Comparison of ENCODE assay signal across 17 cellular contexts in the genomic region with DNA sequence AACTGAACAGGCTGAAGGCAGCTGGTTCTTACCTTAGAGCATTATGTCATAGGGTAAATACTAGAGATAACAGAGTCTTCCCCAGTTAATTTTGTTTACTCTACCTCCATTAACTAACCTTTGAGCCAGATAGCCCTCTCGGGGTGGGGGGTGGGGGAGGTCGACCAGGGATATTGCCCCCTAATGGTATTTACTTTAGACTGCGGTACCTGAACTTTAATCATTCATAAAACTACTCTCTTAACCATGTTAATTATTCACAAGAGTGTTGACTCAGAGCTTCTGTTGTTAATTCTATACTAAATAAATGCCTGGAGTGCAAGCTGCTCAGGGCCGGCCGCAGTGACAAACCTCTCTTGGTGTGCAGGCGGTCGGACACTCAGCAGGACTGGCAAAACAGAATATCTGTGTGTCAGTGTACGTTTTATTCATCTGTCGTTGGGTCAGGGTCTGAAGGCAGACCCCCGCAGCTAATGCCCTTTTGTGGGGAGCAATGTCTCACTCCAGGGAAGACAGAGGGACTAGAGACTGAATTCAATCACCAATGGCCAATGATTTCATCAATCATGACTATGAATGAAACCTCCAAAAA.
A peak's percentile ranks its signal among the peaks of the same experiment; 100 is the strongest.
DNase-seq lines count a peak whose midpoint lies in the region; ATAC-seq, FAIRE-seq and TF ChIP-seq lines count a peak whose summit lies in the region.
"Had no signal": no experiment of that assay in that cellular context is flagged by ENCODE, and none has a peak within 500 bp of the region (broad histone marks: within the 10 kb centered on the region; RNA-seq: fewer than 3 reads in every experiment).

No MANE protein-coding gene starts in this region.

- H3K27me3 ChIP-seq in GM23338 (ENCODE audit: insufficient read depth), result no peaks in the 10 kb centered on the region
- no peaks in the 10 kb centered on the region for H3K27me3 ChIP-seq in duodenal mucosa (ENCODE audit: control insufficient read depth in 1 of 2, insufficient read depth in 2 of 2, low read length in 2 of 2)
- H3K27me3 ChIP-seq in pancreas, result no peaks in the 10 kb centered on the region
- H3K27me3 ChIP-seq: BE2C, neural progenitor cell had no signal

- no peak overlapping the region for H3K27ac Mint-ChIP-seq in GM23338
- H3K27ac Mint-ChIP-seq: activated naive CD8-positive, alpha-beta T cell treated with anti-CD3 and anti-CD28 coated beads, Interleukin-2, amount 10 ng/mL, durations not matched to agents 7 days and 5 days; neural progenitor cell; stimulated activated naive B cell treated with anti-CD40 and anti-IgM and Interleukin-4, amounts not matched to agents 10 μg/mL and 1 μg/mL and 100 μg/mL, for 72 hours had no signal

- no peaks in the 10 kb centered on the region for H4K20me1 ChIP-seq in GM23338 (replicated peaks; ENCODE audit: insufficient read depth)

- no peaks in the 10 kb centered on the region for H3K79me2 ChIP-seq in GM23338 (replicated peaks; ENCODE audit: insufficient read depth)

- peaks cover 5% of the 10 kb centered on the region; the same call in 1 of the 2 replicates for H3K4me1 ChIP-seq in GM23338 (ENCODE audit: insufficient read depth)
- peaks cover 9 to 19% of the 10 kb centered on the region in 2 donors for H3K4me1 ChIP-seq in duodenal mucosa (ENCODE audit: control insufficient read depth in 1 of 2, insufficient read depth in 2 of 2, low read length in 2 of 2)
- peaks cover 0 to 11% (median 4%) of the 10 kb centered on the region in 3 donors for H3K4me1 ChIP-seq in pancreas
- H3K4me1 ChIP-seq: BE2C, neural progenitor cell had no signal

- peaks cover 3% of the 10 kb centered on the region; the same call in 1 of the 3 replicates for H3K36me3 Mint-ChIP-seq in GM23338 (ENCODE audit: low read depth)
- H3K36me3 Mint-ChIP-seq: activated naive CD8-positive, alpha-beta T cell treated with anti-CD3 and anti-CD28 coated beads, Interleukin-2, amount 10 ng/mL, durations not matched to agents 7 days and 5 days; neural progenitor cell; stimulated activated naive B cell treated with anti-CD40 and anti-IgM and Interleukin-4, amounts not matched to agents 10 μg/mL and 1 μg/mL and 100 μg/mL, for 72 hours had no signal

- no peak overlapping the region for H3K4me3 Mint-ChIP-seq in GM23338
- H3K4me3 Mint-ChIP-seq: activated naive CD8-positive, alpha-beta T cell treated with anti-CD3 and anti-CD28 coated beads, Interleukin-2, amount 10 ng/mL, durations not matched to agents 7 days and 5 days; neural progenitor cell; stimulated activated naive B cell treated with anti-CD40 and anti-IgM and Interleukin-4, amounts not matched to agents 10 μg/mL and 1 μg/mL and 100 μg/mL, for 72 hours had no signal

- no peaks in the 10 kb centered on the region for H3K27me3 Mint-ChIP-seq in GM23338 (ENCODE audit: insufficient read depth, low read depth, poor library complexity)

- no peak overlapping the region for H3K27ac ChIP-seq in GM23338 (ENCODE audit: low read depth)
- peak overlapping the region; percentile 49 for H3K27ac ChIP-seq in duodenal mucosa (ENCODE audit: low read depth, low read length)
- H3K27ac ChIP-seq in pancreas, result peak overlapping the region in 3 of 4 donors; percentile 42 to 71 (median 69)
- H3K27ac ChIP-seq: neural progenitor cell had no signal

- no peak overlapping the region for H3K4me2 ChIP-seq in GM23338
- H3K4me2 ChIP-seq: neural progenitor cell had no signal

- no peak for ATAC-seq in GM23338
- ATAC-seq in pancreas, result peak; percentile 89 to 90 (median 90)
- ATAC-seq in HG03354 (IDR thresholded peaks at IDR 0.05; ENCODE audit: poor library complexity, severe bottlenecking, unreplicated experiment), result no peak
- ATAC-seq: left ventricle myocardium superior; stimulated activated naive B cell treated with anti-CD40 and anti-IgM and Interleukin-4, amounts not matched to agents 10 μg/mL and 1 μg/mL and 100 μg/mL, for 72 hours had no signal

- no peaks in the 10 kb centered on the region for H3K36me3 ChIP-seq in GM23338 (ENCODE audit: insufficient read depth)
- no peaks in the 10 kb centered on the region for H3K36me3 ChIP-seq in duodenal mucosa (ENCODE audit: control insufficient read depth in 1 of 2, insufficient read depth in 2 of 2, low read length in 2 of 2)
- H3K36me3 ChIP-seq in pancreas, result no peaks in the 10 kb centered on the region
- H3K36me3 ChIP-seq: BE2C, neural progenitor cell had no signal

- no peaks in the 10 kb centered on the region for H3F3A ChIP-seq in GM23338 (replicated peaks; ENCODE audit: low read depth)

- H3K9me2 ChIP-seq in GM23338 (ENCODE audit: insufficient read depth), result no peaks in the 10 kb centered on the region

- intact Hi-C loops in pancreas (cut with DNase I), result no loop called here

- peak overlapping the region; percentile 27 for H3K9ac ChIP-seq in duodenal mucosa (ENCODE audit: low read depth in 1 of 2, low read length in 2 of 2)
- H3K9ac ChIP-seq: neural progenitor cell had no signal

- peaks cover 6% of the 10 kb centered on the region; the same call in 1 of the 3 replicates for H3K4me1 Mint-ChIP-seq in GM23338
- H3K4me1 Mint-ChIP-seq: activated naive CD8-positive, alpha-beta T cell treated with anti-CD3 and anti-CD28 coated beads, Interleukin-2, amount 10 ng/mL, durations not matched to agents 7 days and 5 days; neural progenitor cell; stimulated activated naive B cell treated with anti-CD40 and anti-IgM and Interleukin-4, amounts not matched to agents 10 μg/mL and 1 μg/mL and 100 μg/mL, for 72 hours had no signal

- no peaks in the 10 kb centered on the region; the same call in 1 of the 3 replicates for H3K9me3 Mint-ChIP-seq in GM23338
- H3K9me3 Mint-ChIP-seq: neural progenitor cell had no signal

- WGBS in pancreas, 2 donors, result 17 to 20% methylated on average over 10 of the region's 10 CpGs

- peak overlapping the region; percentile 88; the same call in 1 of the 2 replicates for H2AFZ ChIP-seq in GM23338
- H2AFZ ChIP-seq: neural progenitor cell had no signal

- DNase-seq in GM23338 (ENCODE audit: low spot score) (no peak), NCI-H2196 (lab: John Stamatoyannopoulos, UW; ENCODE audit: unreplicated experiment) (peak; percentile 57), pancreas (peak in 4 of 6 donors; percentile 31 to 52 (median 48)), HPDE6-E6E7 (ENCODE audit: extremely low spot score) (no peak), NCI-H2081 treated with DMSO at 0.1 percent for 48 hours (lab: John Stamatoyannopoulos, UW) (no peak), HUDEP-2 (lab: John Stamatoyannopoulos, UW; ENCODE audit: unreplicated experiment in 76 of 76) (no peak)
- DNase-seq: activated naive CD8-positive, alpha-beta T cell treated with anti-CD3 and anti-CD28 coated beads, Interleukin-2, amount 10 ng/mL, durations not matched to agents 7 days and 5 days; BE2C; GDM1; glutamatergic neuron; left ventricle myocardium superior; NCI-H1048; stimulated activated naive B cell treated with anti-CD40 and anti-IgM and Interleukin-4, amounts not matched to agents 10 μg/mL and 1 μg/mL and 100 μg/mL, for 72 hours had no signal

- TF ChIP-seq CTCF in GM23338 (conservative IDR thresholded peaks at IDR 0.05; ENCODE audit: low read depth in 2 of 2), result no peak
- TF ChIP-seq CTCF in pancreas (IDR thresholded peaks at IDR 0.05), result no peak

- H3K4me3 ChIP-seq in GM23338 (no peak overlapping the region), duodenal mucosa (ENCODE audit: low read depth in 1 of 2, low read length in 2 of 2) (peak overlapping the region; percentile 30 to 56), pancreas (peak overlapping the region in 1 of 4 donors; percentile 10)
- H3K4me3 ChIP-seq: neural progenitor cell had no signal

- H3K9me3 ChIP-seq in duodenal mucosa (ENCODE audit: control insufficient read depth in 1 of 2, low read length in 2 of 2), result no peaks in the 10 kb centered on the region
- H3K9me3 ChIP-seq in pancreas, result peaks cover 0 to 3% (median 0%) of the 10 kb centered on the region in 4 donors
- H3K9me3 ChIP-seq: BE2C had no signal

- FAIRE-seq in pancreas (lab: Jason Lieb, UNC), result no peak
- FAIRE-seq: endothelial cell of umbilical vein had no signal

TF ChIP-seq in GM23338, 12 proteins besides CTCF, POLR2A, EP300 and RAD21:
- TF ChIP-seq EZH2 (IDR thresholded peaks at IDR 0.05; ENCODE audit: low read depth, unreplicated experiment) (no peak), ZNF331 (CRISPR knock-in tag; IDR thresholded peaks at IDR 0.05; ENCODE audit: low read depth) (no peak), JUNB (IDR thresholded peaks at IDR 0.05; ENCODE audit: unreplicated experiment) (no peak)

Comparison
In these comparisons a context has a peak if more than half of its experiments do, and no peak if none do; other contexts are left out.
1. ATAC-seq: peak in pancreas (4 of 4); none in GM23338 (single experiment) and HG03354 (single experiment).
2. DNase-seq: peak in NCI-H2196 (single experiment) and pancreas (4 of 6); none in GM23338 (single experiment), HPDE6-E6E7 (single experiment), NCI-H2081 treated with DMSO at 0.1 percent for 48 hours (single experiment) and HUDEP-2 (0 of 76).